1 cellular context compared by ENCODE assay signal in genomic region chr15:55535436-55535835, GRCh38.
TF ChIP-seq lines count a peak whose summit lies in the region.

No MANE protein-coding gene starts in this region.

TF ChIP-seq in HEK293, 187 proteins besides CTCF, POLR2A, EP300 and RAD21:
- TF ChIP-seq ZNF114 (tag by site-specific recombination; IDR thresholded peaks at IDR 0.05), result no peak
- TF ChIP-seq ZBTB20 (tag by site-specific recombination; IDR thresholded peaks at IDR 0.05), result peak; percentile 29; the same call in 1 of the 2 replicates
